Comparison of ENCODE assay signal across 1 cellular context in the genomic region with DNA sequence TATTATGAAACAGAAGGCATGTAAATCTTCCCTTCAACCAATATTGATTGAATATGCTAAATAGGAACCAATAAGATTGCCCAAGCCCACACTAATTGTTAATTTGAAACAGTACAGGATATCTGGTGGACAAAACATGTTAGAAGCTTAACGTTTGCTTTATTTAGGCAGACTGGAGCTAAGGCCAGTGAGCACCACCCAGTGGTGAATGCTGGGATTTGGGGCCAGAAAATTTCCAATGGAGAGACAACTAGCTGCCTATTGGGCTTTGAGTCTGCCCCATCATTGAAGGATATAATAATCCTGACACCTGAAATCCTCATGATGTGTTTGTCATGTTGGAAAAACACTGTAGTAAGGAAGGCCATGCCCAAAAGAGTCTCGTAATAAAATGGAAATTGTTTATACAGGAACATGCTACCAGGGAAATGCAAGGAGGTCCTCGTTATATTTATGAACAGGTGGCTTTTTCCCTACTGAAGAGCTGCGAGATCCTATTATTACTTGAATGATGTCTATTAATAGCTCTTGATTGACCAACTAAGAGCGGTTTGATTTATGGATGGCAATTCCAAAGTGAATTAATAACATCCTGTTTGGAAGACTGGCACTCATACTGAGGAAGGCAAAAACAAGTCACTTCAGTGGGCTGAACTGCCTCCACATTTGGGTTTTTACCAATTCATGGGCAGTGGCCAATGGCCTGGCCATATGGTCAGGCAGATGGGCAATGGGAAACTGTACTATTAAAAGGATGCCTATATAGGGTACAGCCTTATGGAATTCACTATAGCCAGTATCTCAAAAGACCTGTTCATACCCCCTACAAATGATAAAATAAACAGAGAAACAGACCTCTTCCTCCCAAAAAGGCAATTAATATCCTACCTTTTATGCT.
TF ChIP-seq lines count a peak whose summit lies in the region.

No MANE protein-coding gene starts in this region.

TF ChIP-seq in H1, 55 proteins besides CTCF, POLR2A, EP300 and RAD21:
- TF ChIP-seq SP1 (IDR thresholded peaks at IDR 0.05; ENCODE audit: low read depth, low read length): no peak
- TF ChIP-seq GABPA (IDR thresholded peaks at IDR 0.05; ENCODE audit: borderline replicate concordance, insufficient read depth, low read length): no peak
- TF ChIP-seq SIN3A (conservative IDR thresholded peaks at IDR 0.05 in 1 of 2, IDR thresholded peaks at IDR 0.05 in 1 of 2; ENCODE audit: low read depth in 1 of 2, low read length in 2 of 2): no peak
- TF ChIP-seq CBX5 (IDR thresholded peaks at IDR 0.05; ENCODE audit: low read depth, low read length): no peak
- no peak for TF ChIP-seq PHF8 (conservative IDR thresholded peaks at IDR 0.05; ENCODE audit: low read depth, low read length)
- no peak for TF ChIP-seq SAP30 (IDR thresholded peaks at IDR 0.05; ENCODE audit: insufficient read depth, insufficient replicate concordance, low read length)
- TF ChIP-seq BACH1 (IDR thresholded peaks at IDR 0.05; ENCODE audit: low read length): no peak
